Comparison of ENCODE assay signal across 1 cellular context in the genomic region with DNA sequence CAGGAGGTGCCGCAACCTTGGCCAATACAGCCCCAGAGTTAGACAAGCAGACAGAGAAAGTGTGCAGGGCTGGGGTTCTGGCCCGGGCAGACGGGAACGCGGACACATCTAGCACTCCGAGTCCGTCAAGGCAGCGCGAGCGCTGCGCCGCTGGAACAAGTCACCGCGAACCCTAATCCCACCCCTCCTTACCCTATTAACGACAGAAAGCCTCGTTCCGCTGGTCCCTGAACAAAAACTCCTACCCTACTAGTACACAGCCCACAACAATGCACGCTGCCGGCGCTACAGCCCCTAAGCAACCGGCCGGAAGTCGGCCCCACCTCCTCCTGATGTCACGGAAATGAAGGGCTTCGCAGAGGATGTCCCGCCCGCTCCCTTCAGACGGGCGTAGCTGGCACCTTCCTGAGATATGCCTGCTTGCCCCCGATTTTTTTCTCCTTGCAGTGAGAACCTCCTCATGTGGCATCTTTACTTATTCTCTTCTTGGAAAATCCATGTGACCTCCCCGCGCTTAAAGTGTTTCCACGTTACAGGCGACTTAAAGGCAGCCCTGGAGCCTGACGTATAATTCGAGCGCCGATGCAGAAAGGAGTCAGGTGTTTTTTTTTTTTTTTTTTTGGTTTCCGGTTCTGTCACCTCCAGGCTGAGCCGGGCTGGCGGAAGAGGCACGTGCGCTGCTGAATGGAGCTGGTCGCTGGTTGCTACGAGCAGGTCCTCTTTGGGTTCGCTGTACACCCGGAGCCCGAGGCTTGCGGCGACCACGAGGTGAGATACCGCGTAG.
TF ChIP-seq lines count a peak whose summit lies in the region.

A gene (minus strand): TSS at position 315 of the 784 bp plus-strand sequence. CDS start 7,066 bp downstream, outside the sequence.
A gene with protein sequence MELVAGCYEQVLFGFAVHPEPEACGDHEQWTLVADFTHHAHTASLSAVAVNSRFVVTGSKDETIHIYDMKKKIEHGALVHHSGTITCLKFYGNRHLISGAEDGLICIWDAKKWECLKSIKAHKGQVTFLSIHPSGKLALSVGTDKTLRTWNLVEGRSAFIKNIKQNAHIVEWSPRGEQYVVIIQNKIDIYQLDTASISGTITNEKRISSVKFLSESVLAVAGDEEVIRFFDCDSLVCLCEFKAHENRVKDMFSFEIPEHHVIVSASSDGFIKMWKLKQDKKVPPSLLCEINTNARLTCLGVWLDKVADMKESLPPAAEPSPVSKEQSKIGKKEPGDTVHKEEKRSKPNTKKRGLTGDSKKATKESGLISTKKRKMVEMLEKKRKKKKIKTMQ (plus strand): TSS at position 671 of the 784 bp plus-strand sequence. CDS start 14 bp downstream, at position 685.

TF ChIP-seq in K562, 482 proteins besides CTCF, POLR2A, EP300 and RAD21 (continued from another document and continues in another):
- peak; percentile 65; the same call in 1 of the 2 replicates for TF ChIP-seq TRIM28 (IDR thresholded peaks at IDR 0.05)
- TF ChIP-seq FOXJ3 (CRISPR knock-in tag; IDR thresholded peaks at IDR 0.05), result no peak
- TF ChIP-seq, protein P1, sequence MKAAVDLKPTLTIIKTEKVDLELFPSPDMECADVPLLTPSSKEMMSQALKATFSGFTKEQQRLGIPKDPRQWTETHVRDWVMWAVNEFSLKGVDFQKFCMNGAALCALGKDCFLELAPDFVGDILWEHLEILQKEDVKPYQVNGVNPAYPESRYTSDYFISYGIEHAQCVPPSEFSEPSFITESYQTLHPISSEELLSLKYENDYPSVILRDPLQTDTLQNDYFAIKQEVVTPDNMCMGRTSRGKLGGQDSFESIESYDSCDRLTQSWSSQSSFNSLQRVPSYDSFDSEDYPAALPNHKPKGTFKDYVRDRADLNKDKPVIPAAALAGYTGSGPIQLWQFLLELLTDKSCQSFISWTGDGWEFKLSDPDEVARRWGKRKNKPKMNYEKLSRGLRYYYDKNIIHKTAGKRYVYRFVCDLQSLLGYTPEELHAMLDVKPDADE (conservative IDR thresholded peaks at IDR 0.05; ENCODE audit: control insufficient read depth, low read depth, low read length), result peak; percentile 45
- no peak for TF ChIP-seq SLC30A9 (CRISPR knock-in tag; IDR thresholded peaks at IDR 0.05)
- peak; percentile 98 for TF ChIP-seq GABPA (tag; conservative IDR thresholded peaks at IDR 0.05; ENCODE audit: low read depth)
- TF ChIP-seq, protein P2, sequence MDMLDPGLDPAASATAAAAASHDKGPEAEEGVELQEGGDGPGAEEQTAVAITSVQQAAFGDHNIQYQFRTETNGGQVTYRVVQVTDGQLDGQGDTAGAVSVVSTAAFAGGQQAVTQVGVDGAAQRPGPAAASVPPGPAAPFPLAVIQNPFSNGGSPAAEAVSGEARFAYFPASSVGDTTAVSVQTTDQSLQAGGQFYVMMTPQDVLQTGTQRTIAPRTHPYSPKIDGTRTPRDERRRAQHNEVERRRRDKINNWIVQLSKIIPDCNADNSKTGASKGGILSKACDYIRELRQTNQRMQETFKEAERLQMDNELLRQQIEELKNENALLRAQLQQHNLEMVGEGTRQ (CRISPR knock-in tag; IDR thresholded peaks at IDR 0.05), result peak; percentile 75
- peak; percentile 94 for TF ChIP-seq L3MBTL2 (IDR thresholded peaks at IDR 0.05)
- TF ChIP-seq CBFB (CRISPR knock-in tag; IDR thresholded peaks at IDR 0.05), result peak; percentile 89
- peak; percentile 51 to 60; a peak in 3 of 4 replicates for TF ChIP-seq MAZ (CRISPR knock-in tag; conservative IDR thresholded peaks at IDR 0.05 in 1 of 2, IDR thresholded peaks at IDR 0.05 in 1 of 2)
- TF ChIP-seq, protein P3, sequence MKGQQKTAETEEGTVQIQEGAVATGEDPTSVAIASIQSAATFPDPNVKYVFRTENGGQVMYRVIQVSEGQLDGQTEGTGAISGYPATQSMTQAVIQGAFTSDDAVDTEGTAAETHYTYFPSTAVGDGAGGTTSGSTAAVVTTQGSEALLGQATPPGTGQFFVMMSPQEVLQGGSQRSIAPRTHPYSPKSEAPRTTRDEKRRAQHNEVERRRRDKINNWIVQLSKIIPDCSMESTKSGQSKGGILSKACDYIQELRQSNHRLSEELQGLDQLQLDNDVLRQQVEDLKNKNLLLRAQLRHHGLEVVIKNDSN (CRISPR knock-in tag; IDR thresholded peaks at IDR 0.05), result peak; percentile 82
- TF ChIP-seq, protein P4, sequence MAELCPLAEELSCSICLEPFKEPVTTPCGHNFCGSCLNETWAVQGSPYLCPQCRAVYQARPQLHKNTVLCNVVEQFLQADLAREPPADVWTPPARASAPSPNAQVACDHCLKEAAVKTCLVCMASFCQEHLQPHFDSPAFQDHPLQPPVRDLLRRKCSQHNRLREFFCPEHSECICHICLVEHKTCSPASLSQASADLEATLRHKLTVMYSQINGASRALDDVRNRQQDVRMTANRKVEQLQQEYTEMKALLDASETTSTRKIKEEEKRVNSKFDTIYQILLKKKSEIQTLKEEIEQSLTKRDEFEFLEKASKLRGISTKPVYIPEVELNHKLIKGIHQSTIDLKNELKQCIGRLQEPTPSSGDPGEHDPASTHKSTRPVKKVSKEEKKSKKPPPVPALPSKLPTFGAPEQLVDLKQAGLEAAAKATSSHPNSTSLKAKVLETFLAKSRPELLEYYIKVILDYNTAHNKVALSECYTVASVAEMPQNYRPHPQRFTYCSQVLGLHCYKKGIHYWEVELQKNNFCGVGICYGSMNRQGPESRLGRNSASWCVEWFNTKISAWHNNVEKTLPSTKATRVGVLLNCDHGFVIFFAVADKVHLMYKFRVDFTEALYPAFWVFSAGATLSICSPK (IDR thresholded peaks at IDR 0.05; ENCODE audit: borderline replicate concordance), result no peak
- TF ChIP-seq SIN3B (IDR thresholded peaks at IDR 0.05; ENCODE audit: low read depth), result peak; percentile 83
- no peak; the same call in 1 of the 2 replicates for TF ChIP-seq THRAP3 (IDR thresholded peaks at IDR 0.05; ENCODE audit: borderline replicate concordance)
- peak; percentile 83 for TF ChIP-seq MBD2 (IDR thresholded peaks at IDR 0.05; ENCODE audit: borderline replicate concordance, low read depth)
- TF ChIP-seq ELF4 (CRISPR knock-in tag; IDR thresholded peaks at IDR 0.05), result peak; percentile 86; the same call in 1 of the 2 replicates
- no peak for TF ChIP-seq ZNF23 (CRISPR knock-in tag; IDR thresholded peaks at IDR 0.05)
- TF ChIP-seq, protein P5, sequence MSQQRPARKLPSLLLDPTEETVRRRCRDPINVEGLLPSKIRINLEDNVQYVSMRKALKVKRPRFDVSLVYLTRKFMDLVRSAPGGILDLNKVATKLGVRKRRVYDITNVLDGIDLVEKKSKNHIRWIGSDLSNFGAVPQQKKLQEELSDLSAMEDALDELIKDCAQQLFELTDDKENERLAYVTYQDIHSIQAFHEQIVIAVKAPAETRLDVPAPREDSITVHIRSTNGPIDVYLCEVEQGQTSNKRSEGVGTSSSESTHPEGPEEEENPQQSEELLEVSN (IDR thresholded peaks at IDR 0.05; ENCODE audit: borderline replicate concordance in 1 of 2, extremely low read depth in 1 of 2, insufficient read depth in 1 of 2, insufficient read length in 1 of 2, low read depth in 1 of 2, low read length in 1 of 2, poor library complexity in 1 of 2, severe bottlenecking in 1 of 2), result peak; percentile 39 to 68
- no peak for TF ChIP-seq STAG1 (CRISPR knock-in tag; IDR thresholded peaks at IDR 0.05; ENCODE audit: borderline replicate concordance)
- TF ChIP-seq POLR2AphosphoS5 (IDR thresholded peaks at IDR 0.05; ENCODE audit: control insufficient read depth, insufficient read depth, low read depth, low read length), result peak; percentile 92
- TF ChIP-seq NONO (IDR thresholded peaks at IDR 0.05; ENCODE audit: low read depth in 2 of 2, low read length in 1 of 2), result 0 out of 4 replicates have a peak, but pooled peaks of 1 of the 2 experiments have one; percentile 54
- peak; percentile 69; the same call in 1 of the 2 replicates for TF ChIP-seq ERF (CRISPR knock-in tag; IDR thresholded peaks at IDR 0.05)
- TF ChIP-seq NFIC (IDR thresholded peaks at IDR 0.05), result peak; percentile 63
- no peak for TF ChIP-seq KDM1A (IDR thresholded peaks at IDR 0.05)
- peak; percentile 56; the same call in 1 of the 2 replicates for TF ChIP-seq KAT7 (CRISPR knock-in tag; IDR thresholded peaks at IDR 0.05; ENCODE audit: borderline replicate concordance)
- no peak for TF ChIP-seq KLF10 (CRISPR knock-in tag; IDR thresholded peaks at IDR 0.05)
- TF ChIP-seq, protein P6, sequence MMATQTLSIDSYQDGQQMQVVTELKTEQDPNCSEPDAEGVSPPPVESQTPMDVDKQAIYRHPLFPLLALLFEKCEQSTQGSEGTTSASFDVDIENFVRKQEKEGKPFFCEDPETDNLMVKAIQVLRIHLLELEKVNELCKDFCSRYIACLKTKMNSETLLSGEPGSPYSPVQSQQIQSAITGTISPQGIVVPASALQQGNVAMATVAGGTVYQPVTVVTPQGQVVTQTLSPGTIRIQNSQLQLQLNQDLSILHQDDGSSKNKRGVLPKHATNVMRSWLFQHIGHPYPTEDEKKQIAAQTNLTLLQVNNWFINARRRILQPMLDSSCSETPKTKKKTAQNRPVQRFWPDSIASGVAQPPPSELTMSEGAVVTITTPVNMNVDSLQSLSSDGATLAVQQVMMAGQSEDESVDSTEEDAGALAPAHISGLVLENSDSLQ (IDR thresholded peaks at IDR 0.05), result peak; percentile 95
- TF ChIP-seq TAL1 (IDR thresholded peaks at IDR 0.05), result peak; percentile 57
- TF ChIP-seq, protein P7, sequence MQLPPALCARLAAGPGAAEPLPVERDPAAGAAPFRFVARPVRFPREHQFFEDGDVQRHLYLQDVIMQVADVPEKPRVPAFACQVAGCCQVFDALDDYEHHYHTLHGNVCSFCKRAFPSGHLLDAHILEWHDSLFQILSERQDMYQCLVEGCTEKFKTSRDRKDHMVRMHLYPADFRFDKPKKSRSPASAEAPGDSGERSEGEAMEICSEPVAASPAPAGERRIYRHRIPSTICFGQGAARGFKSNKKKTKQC (CRISPR knock-in tag; IDR thresholded peaks at IDR 0.05), result no peak; the same call in 1 of the 2 replicates
- TF ChIP-seq DACH1 (IDR thresholded peaks at IDR 0.05; ENCODE audit: partially characterized antibody), result peak; percentile 99
- TF ChIP-seq ZNF274 (IDR thresholded peaks at IDR 0.05; ENCODE audit: borderline replicate concordance, low read depth, low read length), result no peak
- TF ChIP-seq SRSF9 (IDR thresholded peaks at IDR 0.05; ENCODE audit: borderline replicate concordance, low read depth, low read length), result no peak
- peak; percentile 86; the same call in 1 of the 2 replicates for TF ChIP-seq ZNF12 (CRISPR knock-in tag; IDR thresholded peaks at IDR 0.05)
- no peak for TF ChIP-seq STAT5A (IDR thresholded peaks at IDR 0.05; ENCODE audit: borderline replicate concordance, low read length)
- TF ChIP-seq, protein P8, sequence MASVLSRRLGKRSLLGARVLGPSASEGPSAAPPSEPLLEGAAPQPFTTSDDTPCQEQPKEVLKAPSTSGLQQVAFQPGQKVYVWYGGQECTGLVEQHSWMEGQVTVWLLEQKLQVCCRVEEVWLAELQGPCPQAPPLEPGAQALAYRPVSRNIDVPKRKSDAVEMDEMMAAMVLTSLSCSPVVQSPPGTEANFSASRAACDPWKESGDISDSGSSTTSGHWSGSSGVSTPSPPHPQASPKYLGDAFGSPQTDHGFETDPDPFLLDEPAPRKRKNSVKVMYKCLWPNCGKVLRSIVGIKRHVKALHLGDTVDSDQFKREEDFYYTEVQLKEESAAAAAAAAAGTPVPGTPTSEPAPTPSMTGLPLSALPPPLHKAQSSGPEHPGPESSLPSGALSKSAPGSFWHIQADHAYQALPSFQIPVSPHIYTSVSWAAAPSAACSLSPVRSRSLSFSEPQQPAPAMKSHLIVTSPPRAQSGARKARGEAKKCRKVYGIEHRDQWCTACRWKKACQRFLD (CRISPR knock-in tag; IDR thresholded peaks at IDR 0.05), result peak; percentile 97
- TF ChIP-seq MED1 (CRISPR knock-in tag; IDR thresholded peaks at IDR 0.05; ENCODE audit: borderline replicate concordance), result no peak
- TF ChIP-seq SMC3 (conservative IDR thresholded peaks at IDR 0.05; ENCODE audit: insufficient read depth, low read depth, low read length), result 0 out of 2 replicates have a peak, but pooled peaks have one; percentile 14
- TF ChIP-seq, protein P9, sequence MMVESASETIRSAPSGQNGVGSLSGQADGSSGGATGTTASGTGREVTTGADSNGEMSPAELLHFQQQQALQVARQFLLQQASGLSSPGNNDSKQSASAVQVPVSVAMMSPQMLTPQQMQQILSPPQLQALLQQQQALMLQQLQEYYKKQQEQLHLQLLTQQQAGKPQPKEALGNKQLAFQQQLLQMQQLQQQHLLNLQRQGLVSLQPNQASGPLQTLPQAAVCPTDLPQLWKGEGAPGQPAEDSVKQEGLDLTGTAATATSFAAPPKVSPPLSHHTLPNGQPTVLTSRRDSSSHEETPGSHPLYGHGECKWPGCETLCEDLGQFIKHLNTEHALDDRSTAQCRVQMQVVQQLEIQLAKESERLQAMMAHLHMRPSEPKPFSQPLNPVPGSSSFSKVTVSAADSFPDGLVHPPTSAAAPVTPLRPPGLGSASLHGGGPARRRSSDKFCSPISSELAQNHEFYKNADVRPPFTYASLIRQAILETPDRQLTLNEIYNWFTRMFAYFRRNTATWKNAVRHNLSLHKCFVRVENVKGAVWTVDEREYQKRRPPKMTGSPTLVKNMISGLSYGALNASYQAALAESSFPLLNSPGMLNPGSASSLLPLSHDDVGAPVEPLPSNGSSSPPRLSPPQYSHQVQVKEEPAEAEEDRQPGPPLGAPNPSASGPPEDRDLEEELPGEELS (CRISPR knock-in tag; IDR thresholded peaks at IDR 0.05; ENCODE audit: borderline replicate concordance), result 0 out of 2 replicates have a peak, but pooled peaks have one; percentile 78
- TF ChIP-seq, protein P10, sequence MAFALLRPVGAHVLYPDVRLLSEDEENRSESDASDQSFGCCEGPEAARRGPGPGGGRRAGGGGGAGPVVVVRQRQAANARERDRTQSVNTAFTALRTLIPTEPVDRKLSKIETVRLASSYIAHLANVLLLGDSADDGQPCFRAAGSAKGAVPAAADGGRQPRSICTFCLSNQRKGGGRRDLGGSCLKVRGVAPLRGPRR (CRISPR knock-in tag; IDR thresholded peaks at IDR 0.05), result no peak
- 0 out of 2 replicates have a peak, but pooled peaks have one; percentile 19 for TF ChIP-seq ZC3H8 (IDR thresholded peaks at IDR 0.05)
- peak in 1 of 2 experiments; percentile 94; a peak in 2 of 3 replicates for TF ChIP-seq CBX3 (IDR thresholded peaks at IDR 0.05; ENCODE audit: borderline replicate concordance in 1 of 2, low read length in 2 of 2)
- TF ChIP-seq RFX7 (CRISPR knock-in tag; IDR thresholded peaks at IDR 0.05), result no peak
- no peak for TF ChIP-seq ZNF133 (CRISPR knock-in tag; IDR thresholded peaks at IDR 0.05)
- TF ChIP-seq, protein P11, sequence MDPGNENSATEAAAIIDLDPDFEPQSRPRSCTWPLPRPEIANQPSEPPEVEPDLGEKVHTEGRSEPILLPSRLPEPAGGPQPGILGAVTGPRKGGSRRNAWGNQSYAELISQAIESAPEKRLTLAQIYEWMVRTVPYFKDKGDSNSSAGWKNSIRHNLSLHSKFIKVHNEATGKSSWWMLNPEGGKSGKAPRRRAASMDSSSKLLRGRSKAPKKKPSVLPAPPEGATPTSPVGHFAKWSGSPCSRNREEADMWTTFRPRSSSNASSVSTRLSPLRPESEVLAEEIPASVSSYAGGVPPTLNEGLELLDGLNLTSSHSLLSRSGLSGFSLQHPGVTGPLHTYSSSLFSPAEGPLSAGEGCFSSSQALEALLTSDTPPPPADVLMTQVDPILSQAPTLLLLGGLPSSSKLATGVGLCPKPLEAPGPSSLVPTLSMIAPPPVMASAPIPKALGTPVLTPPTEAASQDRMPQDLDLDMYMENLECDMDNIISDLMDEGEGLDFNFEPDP (CRISPR knock-in tag; IDR thresholded peaks at IDR 0.05), result no peak
- TF ChIP-seq, protein P12, sequence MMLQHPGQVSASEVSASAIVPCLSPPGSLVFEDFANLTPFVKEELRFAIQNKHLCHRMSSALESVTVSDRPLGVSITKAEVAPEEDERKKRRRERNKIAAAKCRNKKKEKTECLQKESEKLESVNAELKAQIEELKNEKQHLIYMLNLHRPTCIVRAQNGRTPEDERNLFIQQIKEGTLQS (IDR thresholded peaks at IDR 0.05), result peak; percentile 43; the same call in 1 of the 2 replicates
- TF ChIP-seq, protein P12 (CRISPR knock-in tag; conservative IDR thresholded peaks at IDR 0.05), result peak; percentile 79; the same call in 1 of the 2 replicates
